Comparison of ENCODE assay signal across 1 cellular context in the genomic region with DNA sequence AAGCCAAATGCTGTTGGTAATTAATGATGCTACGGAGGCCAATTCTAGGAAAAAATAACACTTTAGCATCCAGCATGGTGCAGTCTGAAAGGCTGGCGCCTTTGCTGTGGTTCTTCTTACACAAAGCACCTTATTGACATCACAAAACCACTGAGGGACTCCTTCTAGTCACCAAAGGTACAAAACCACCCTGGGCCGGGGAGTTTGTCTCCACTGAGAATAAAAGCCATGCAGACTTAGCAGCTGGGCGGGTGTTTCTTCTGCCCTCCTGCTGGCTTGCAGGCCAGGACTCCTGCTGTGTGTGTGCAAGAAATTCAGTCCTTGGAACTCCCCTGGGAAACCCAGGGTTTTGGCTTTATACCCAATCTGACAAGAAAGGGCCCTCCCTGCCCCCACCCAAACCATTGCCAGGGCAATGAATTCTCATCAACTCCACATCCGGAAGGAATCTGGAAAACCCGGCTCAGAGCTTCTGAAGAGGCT.
TF ChIP-seq lines count a peak whose summit lies in the region.

No MANE protein-coding gene starts in this region.

TF ChIP-seq in GM23338, 12 proteins besides CTCF, POLR2A, EP300 and RAD21 (continued from another document):
- TF ChIP-seq ZNF462 (CRISPR knock-in tag; IDR thresholded peaks at IDR 0.05): no peak
- no peak for TF ChIP-seq EZH2phosphoT487 (IDR thresholded peaks at IDR 0.05; ENCODE audit: unreplicated experiment)
- TF ChIP-seq, protein P1, sequence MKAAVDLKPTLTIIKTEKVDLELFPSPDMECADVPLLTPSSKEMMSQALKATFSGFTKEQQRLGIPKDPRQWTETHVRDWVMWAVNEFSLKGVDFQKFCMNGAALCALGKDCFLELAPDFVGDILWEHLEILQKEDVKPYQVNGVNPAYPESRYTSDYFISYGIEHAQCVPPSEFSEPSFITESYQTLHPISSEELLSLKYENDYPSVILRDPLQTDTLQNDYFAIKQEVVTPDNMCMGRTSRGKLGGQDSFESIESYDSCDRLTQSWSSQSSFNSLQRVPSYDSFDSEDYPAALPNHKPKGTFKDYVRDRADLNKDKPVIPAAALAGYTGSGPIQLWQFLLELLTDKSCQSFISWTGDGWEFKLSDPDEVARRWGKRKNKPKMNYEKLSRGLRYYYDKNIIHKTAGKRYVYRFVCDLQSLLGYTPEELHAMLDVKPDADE (IDR thresholded peaks at IDR 0.05): no peak
- TF ChIP-seq ZNF331 (CRISPR knock-in tag; IDR thresholded peaks at IDR 0.05; ENCODE audit: low read depth): no peak
- no peak for TF ChIP-seq ZNF114 (CRISPR knock-in tag; IDR thresholded peaks at IDR 0.05)
- no peak for TF ChIP-seq NANOG (IDR thresholded peaks at IDR 0.05; ENCODE audit: borderline replicate concordance)
- no peak for TF ChIP-seq JUNB (IDR thresholded peaks at IDR 0.05; ENCODE audit: unreplicated experiment)
- TF ChIP-seq, protein P2, sequence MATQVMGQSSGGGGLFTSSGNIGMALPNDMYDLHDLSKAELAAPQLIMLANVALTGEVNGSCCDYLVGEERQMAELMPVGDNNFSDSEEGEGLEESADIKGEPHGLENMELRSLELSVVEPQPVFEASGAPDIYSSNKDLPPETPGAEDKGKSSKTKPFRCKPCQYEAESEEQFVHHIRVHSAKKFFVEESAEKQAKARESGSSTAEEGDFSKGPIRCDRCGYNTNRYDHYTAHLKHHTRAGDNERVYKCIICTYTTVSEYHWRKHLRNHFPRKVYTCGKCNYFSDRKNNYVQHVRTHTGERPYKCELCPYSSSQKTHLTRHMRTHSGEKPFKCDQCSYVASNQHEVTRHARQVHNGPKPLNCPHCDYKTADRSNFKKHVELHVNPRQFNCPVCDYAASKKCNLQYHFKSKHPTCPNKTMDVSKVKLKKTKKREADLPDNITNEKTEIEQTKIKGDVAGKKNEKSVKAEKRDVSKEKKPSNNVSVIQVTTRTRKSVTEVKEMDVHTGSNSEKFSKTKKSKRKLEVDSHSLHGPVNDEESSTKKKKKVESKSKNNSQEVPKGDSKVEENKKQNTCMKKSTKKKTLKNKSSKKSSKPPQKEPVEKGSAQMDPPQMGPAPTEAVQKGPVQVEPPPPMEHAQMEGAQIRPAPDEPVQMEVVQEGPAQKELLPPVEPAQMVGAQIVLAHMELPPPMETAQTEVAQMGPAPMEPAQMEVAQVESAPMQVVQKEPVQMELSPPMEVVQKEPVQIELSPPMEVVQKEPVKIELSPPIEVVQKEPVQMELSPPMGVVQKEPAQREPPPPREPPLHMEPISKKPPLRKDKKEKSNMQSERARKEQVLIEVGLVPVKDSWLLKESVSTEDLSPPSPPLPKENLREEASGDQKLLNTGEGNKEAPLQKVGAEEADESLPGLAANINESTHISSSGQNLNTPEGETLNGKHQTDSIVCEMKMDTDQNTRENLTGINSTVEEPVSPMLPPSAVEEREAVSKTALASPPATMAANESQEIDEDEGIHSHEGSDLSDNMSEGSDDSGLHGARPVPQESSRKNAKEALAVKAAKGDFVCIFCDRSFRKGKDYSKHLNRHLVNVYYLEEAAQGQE (IDR thresholded peaks at IDR 0.05; ENCODE audit: unreplicated experiment): no peak
- no peak for TF ChIP-seq CREB1 (CRISPR knock-in tag; IDR thresholded peaks at IDR 0.05; ENCODE audit: low read depth)
TF ChIP-seq in GM23338: peak in this region for 0.
